In the genomic region with DNA sequence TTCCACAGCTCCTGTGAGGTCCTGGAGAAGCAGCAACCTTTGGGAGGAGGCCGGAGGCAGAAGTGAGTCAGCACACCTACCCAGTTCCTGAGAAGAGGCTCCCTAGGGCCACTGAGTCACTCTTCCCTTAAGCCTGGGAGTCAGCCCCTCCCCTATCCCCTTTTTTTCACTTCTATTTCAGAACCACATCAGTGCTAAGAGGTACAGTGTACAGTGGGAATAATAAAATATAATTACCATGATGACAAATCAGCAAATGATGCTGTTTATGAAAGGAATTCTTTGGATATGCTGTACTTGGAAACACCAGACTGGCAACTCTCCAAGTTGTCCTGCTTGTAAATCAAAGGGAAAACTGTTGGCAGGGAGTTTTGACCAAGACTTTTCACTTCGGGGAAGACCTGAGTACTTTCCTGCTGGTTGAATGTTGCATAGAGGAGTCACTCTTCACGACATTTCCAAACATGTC, we compare ENCODE assay signal across 9 cellular contexts. TPM values are rescaled to one million over a fixed set of nuclear protein-coding genes. Genes with fewer than 3 reads are reported as not detected.
DNase-seq lines count a peak whose midpoint lies in the region; ATAC-seq and TF ChIP-seq lines count a peak whose summit lies in the region.
"Had no signal": no experiment of that assay in that cellular context is flagged by ENCODE, and none has a peak within 500 bp of the region (broad histone marks: within the 10 kb centered on the region; RNA-seq: fewer than 3 reads in every experiment).

No MANE protein-coding gene starts in this region.

- no peak overlapping the region for H2AFZ ChIP-seq in mammary epithelial cell (ENCODE audit: low read depth, low read length)

- intact Hi-C loops in mammary epithelial cell (cut with micrococcal nuclease) = loop anchor here (5.0 kb wide), 1 partner anchor 184 kb away; no protein-coding TSS in a partner anchor

- 4% methylated on average over 3 of the region's 3 CpGs for WGBS in mammary epithelial cell (ENCODE audit: low coverage, missing lambda C conversion rate)

- CTCF ChIA-PET in mammary epithelial cell (lab: Charles Lee; ENCODE audit: low non-redundant PET) = interaction anchor here (0.6 kb wide), 1 partner anchor 186 kb away, joined by 4 read pairs; no protein-coding TSS in a partner anchor

- no peak for ATAC-seq in GM19328 (IDR thresholded peaks at IDR 0.05; ENCODE audit: unreplicated experiment)

- dilution Hi-C loops in mammary epithelial cell (cut with HindIII; ENCODE audit: low sequenced_read_pairs) = no loop called here

- TF ChIP-seq CTCF in mammary epithelial cell (conservative IDR thresholded peaks at IDR 0.05 in 1 of 2, IDR thresholded peaks at IDR 0.05 in 1 of 2; ENCODE audit: extremely low read depth in 1 of 2, insufficient read depth in 1 of 2, low read depth in 1 of 2, low read length in 2 of 2) (no peak), osteocyte (IDR thresholded peaks at IDR 0.05) (no peak)

- in situ Hi-C loops in mammary epithelial cell (cut with MboI; ENCODE audit: low sequenced_read_pairs in 2 of 2) (loop anchor here in 1 of 2 donors (25.0 kb wide), 1 partner anchor 1039 kb away; no protein-coding TSS in a partner anchor), KBM-7 (cut with MboI; ENCODE audit: low pct_unique_long_range_greater_than_20kb, low sequenced_read_pairs) (loop anchor here (25.0 kb wide), 2 partner anchors 264 to 1039 kb away; no protein-coding TSS in a partner anchor)

- no peak overlapping the region for H3K4me3 ChIP-seq in mammary epithelial cell (replicated peaks in 1 of 3; ENCODE audit: insufficient read depth in 1 of 3, low read depth in 2 of 3, low read length in 3 of 3)

- BruUV-seq in mammary epithelial cell (replicated peaks; lab: Mats Ljungman, UMichigan) = no TSS peak

- H3K36me3 ChIP-seq in mammary epithelial cell (ENCODE audit: insufficient read depth, low read length) = no peaks in the 10 kb centered on the region

- peaks cover 41% of the 10 kb centered on the region for H3K4me1 Mint-ChIP-seq in osteocyte (ENCODE audit: unreplicated experiment)

- H3K9ac ChIP-seq in mammary epithelial cell (ENCODE audit: insufficient read depth, low read length) = no peak overlapping the region

- H3K4me1 ChIP-seq in mammary epithelial cell (ENCODE audit: insufficient read depth, low read length) = peaks cover 36% of the 10 kb centered on the region

- peak overlapping the region; percentile 58 for H3K27ac ChIP-seq in mammary epithelial cell (ENCODE audit: insufficient read depth, low read depth, low read length)

- H3K4me3 Mint-ChIP-seq in osteocyte (ENCODE audit: unreplicated experiment) = no peak overlapping the region

- DNase-seq in DMS79 treated with DMSO at 0.1 percent for 48 hours (lab: John Stamatoyannopoulos, UW) (peak; percentile 79), LoVo (ENCODE audit: low spot score) (peak; percentile 97), mammary epithelial cell (peak; percentile 94), osteocyte (ENCODE audit: extremely low spot score, unreplicated experiment) (no peak), KBM-7 (no peak), middle frontal gyrus (ENCODE audit: extremely low spot score, low spot score) (no peak), pons (ENCODE audit: low spot score) (no peak)
- DNase-seq: activated CD8-positive, alpha-beta memory T cell treated with anti-CD3 and anti-CD28 coated beads for 24 hours had no signal

- no peaks in the 10 kb centered on the region for H3K27me3 Mint-ChIP-seq in osteocyte (ENCODE audit: unreplicated experiment)

- H3K27ac Mint-ChIP-seq in osteocyte (ENCODE audit: unreplicated experiment) = peak overlapping the region; percentile 53

- H3K36me3 Mint-ChIP-seq in osteocyte (ENCODE audit: unreplicated experiment) = no peaks in the 10 kb centered on the region

- no peaks in the 10 kb centered on the region for H3K9me3 Mint-ChIP-seq in osteocyte (ENCODE audit: unreplicated experiment)

- H4K20me1 ChIP-seq in mammary epithelial cell (ENCODE audit: insufficient read depth, low read length) = no peaks in the 10 kb centered on the region

- H3K27me3 ChIP-seq in mammary epithelial cell (ENCODE audit: insufficient read depth, low read length) = no peaks in the 10 kb centered on the region

- no peaks in the 10 kb centered on the region for H3K9me3 ChIP-seq in mammary epithelial cell (replicated peaks; ENCODE audit: insufficient read depth, low read length)

- peak overlapping the region; percentile 10 for H3K4me2 ChIP-seq in mammary epithelial cell (ENCODE audit: insufficient read depth, low read depth, low read length)

- no peaks in the 10 kb centered on the region for H3K79me2 ChIP-seq in mammary epithelial cell (ENCODE audit: insufficient read depth, low read length)

RNA-seq across cellular contexts. Expression of a gene that starts 7.8 kb away (rescaled TPM):
- total RNA-seq in mammary epithelial cell (not detected), osteocyte (not detected in 2 replicates)
- not detected for polyA plus RNA-seq in mammary epithelial cell
- not detected for polyA minus RNA-seq in mammary epithelial cell

RNA-seq across cellular contexts. Expression of a gene that starts 36.5 kb away (rescaled TPM):
- total RNA-seq in mammary epithelial cell = 10 to 100 TPM in 1 of 2 donors, 1 to 10 TPM in 1; 5.6 to 11.2 TPM
- polyA plus RNA-seq in mammary epithelial cell = 2.4 TPM
- polyA minus RNA-seq in mammary epithelial cell = 6.0 TPM
- 13.8 and 14.5 TPM in 2 replicates for total RNA-seq in osteocyte

Comparison
In these comparisons a context has a peak if more than half of its experiments do, and no peak if none do; other contexts are left out.
1. DNase-seq: peak in DMS79 treated with DMSO at 0.1 percent for 48 hours (single experiment), LoVo (single experiment) and mammary epithelial cell (single experiment); none in osteocyte (single experiment), KBM-7 (single experiment), middle frontal gyrus (single experiment) and pons (single experiment).